8 cellular contexts compared by ENCODE assay signal in the genomic region with DNA sequence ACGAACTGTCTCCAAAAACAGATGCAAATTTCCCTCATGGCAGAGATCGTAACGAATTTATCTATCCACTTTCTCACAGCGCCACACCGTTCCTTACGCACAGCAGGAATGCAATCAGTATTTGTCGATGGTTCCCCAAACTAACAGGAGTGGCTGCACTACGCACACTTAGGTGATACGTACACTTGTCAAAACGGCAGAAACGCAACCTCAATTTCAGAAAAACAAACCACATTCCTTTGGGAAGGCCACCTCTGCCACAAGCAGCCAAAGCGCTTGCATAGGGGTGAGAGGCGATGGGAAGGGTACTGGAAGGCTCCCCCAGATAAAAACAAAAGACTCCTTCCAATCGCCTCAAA. TPM values are rescaled to one million over a fixed set of nuclear protein-coding genes. Genes with fewer than 3 reads are reported as not detected.
DNase-seq lines count a peak whose midpoint lies in the region; ATAC-seq and TF ChIP-seq lines count a peak whose summit lies in the region.

No MANE protein-coding gene starts in this region.

- H3K36me3 Mint-ChIP-seq in natural killer cell treated with Interleukin-12 subunit alpha and Interleukin-12 subunit beta and Interleukin-15 and Interleukin-18, amount 100 ng/mL, for 72 hours = peaks cover 6% of the 10 kb centered on the region

- no peaks in the 10 kb centered on the region for H3K9me3 Mint-ChIP-seq in natural killer cell treated with Interleukin-12 subunit alpha and Interleukin-12 subunit beta and Interleukin-15 and Interleukin-18, amount 100 ng/mL, for 72 hours

- peaks cover 40% of the 10 kb centered on the region for H3K79me2 ChIP-seq in fibroblast of lung (ENCODE audit: control insufficient read depth, insufficient read depth, low read length)

- no peak for TF ChIP-seq CTCF in fibroblast of lung (conservative IDR thresholded peaks at IDR 0.05 in 1 of 2, IDR thresholded peaks at IDR 0.05 in 1 of 2; ENCODE audit: low read depth in 1 of 2, low read length in 2 of 2)

- no peaks in the 10 kb centered on the region for H3K9me3 ChIP-seq in HUES6 (ENCODE audit: control insufficient read depth, insufficient read depth, low read depth, low read length)
- H3K9me3 ChIP-seq in fibroblast of lung (ENCODE audit: control insufficient read depth, insufficient read depth, low read depth, low read length) = no peaks in the 10 kb centered on the region

- peak; percentile 21 for ATAC-seq in GM21515 (IDR thresholded peaks at IDR 0.05; ENCODE audit: unreplicated experiment)
- ATAC-seq in natural killer cell treated with Interleukin-12 subunit alpha and Interleukin-12 subunit beta and Interleukin-15 and Interleukin-18, amount 100 ng/mL, for 72 hours = peak in 1 of 2 donors; percentile 27

- peak overlapping the region; percentile 91 for H2AFZ ChIP-seq in fibroblast of lung (ENCODE audit: low read length)

- H3K27me3 ChIP-seq in HUES6 (ENCODE audit: control insufficient read depth, insufficient read depth, low read length) (no peaks in the 10 kb centered on the region), fibroblast of lung (ENCODE audit: control insufficient read depth, insufficient read depth, low read length) (no peaks in the 10 kb centered on the region)

- peak overlapping the region; percentile 99 for H3K9ac ChIP-seq in HUES6 (ENCODE audit: low read length)
- peak overlapping the region; percentile 70 for H3K9ac ChIP-seq in fibroblast of lung (ENCODE audit: insufficient read depth, low read length)

- H3K4me3 ChIP-seq in HUES6 (ENCODE audit: low read depth, low read length) (peak overlapping the region; percentile 100), fibroblast of lung (replicated peaks in 1 of 4; ENCODE audit: control extremely low read depth in 1 of 4, insufficient read depth in 1 of 4, low read depth in 3 of 4, low read length in 4 of 4) (peak overlapping the region; percentile 59 to 99 (median 88))

- peak overlapping the region; percentile 96 for H3K27ac Mint-ChIP-seq in natural killer cell treated with Interleukin-12 subunit alpha and Interleukin-12 subunit beta and Interleukin-15 and Interleukin-18, amount 100 ng/mL, for 72 hours

- peak overlapping the region; percentile 98 for H3K4me3 Mint-ChIP-seq in natural killer cell treated with Interleukin-12 subunit alpha and Interleukin-12 subunit beta and Interleukin-15 and Interleukin-18, amount 100 ng/mL, for 72 hours

- H4K20me1 ChIP-seq in fibroblast of lung (ENCODE audit: control insufficient read depth, extremely low read depth, insufficient read depth, low read length) = no peaks in the 10 kb centered on the region

- H3K36me3 ChIP-seq in HUES6 (ENCODE audit: control insufficient read depth, insufficient read depth, low read length) = peaks cover 12% of the 10 kb centered on the region; the same call in 1 of the 2 replicates
- H3K36me3 ChIP-seq in fibroblast of lung (ENCODE audit: control insufficient read depth, insufficient read depth, low read length) = no peaks in the 10 kb centered on the region

- peaks cover 24 to 30% of the 10 kb centered on the region in 2 donors for H3K4me1 Mint-ChIP-seq in natural killer cell treated with Interleukin-12 subunit alpha and Interleukin-12 subunit beta and Interleukin-15 and Interleukin-18, amount 100 ng/mL, for 72 hours (ENCODE audit: low read depth in 2 of 2)

- H3K4me1 ChIP-seq in HUES6 (ENCODE audit: control insufficient read depth, insufficient read depth, low read length) (peaks cover 39% of the 10 kb centered on the region), fibroblast of lung (ENCODE audit: control insufficient read depth, extremely low read depth, insufficient read depth, low read length) (peaks cover 2% of the 10 kb centered on the region)

- peak overlapping the region; percentile 74 for H3K4me2 ChIP-seq in fibroblast of lung (ENCODE audit: extremely low read depth, insufficient read depth, low read length)

- H3K27me3 Mint-ChIP-seq in natural killer cell treated with Interleukin-12 subunit alpha and Interleukin-12 subunit beta and Interleukin-15 and Interleukin-18, amount 100 ng/mL, for 72 hours = no peaks in the 10 kb centered on the region

- peak; percentile 42 for DNase-seq in EL
- peak; percentile 68 for DNase-seq in UCSD-AML1 (lab: John Stamatoyannopoulos, UW; ENCODE audit: unreplicated experiment)
- peak; percentile 22 to 49 for DNase-seq in fibroblast of lung (ENCODE audit: low read depth in 2 of 2)
- no peak for DNase-seq in natural killer cell treated with Interleukin-12 subunit alpha and Interleukin-12 subunit beta and Interleukin-15 and Interleukin-18, amount 100 ng/mL, for 72 hours (ENCODE audit: low spot score)
- DNase-seq in NCI-H345 treated with DMSO at 0.1 percent for 48 hours (lab: John Stamatoyannopoulos, UW; ENCODE audit: unreplicated experiment) = no peak
- no peak for DNase-seq in NCI-H510A treated with DMSO at 0.1 percent for 48 hours (lab: John Stamatoyannopoulos, UW)

- peak overlapping the region; percentile 97 for H3K27ac ChIP-seq in HUES6 (ENCODE audit: low read depth, low read length)
- peak overlapping the region; percentile 79 for H3K27ac ChIP-seq in fibroblast of lung (ENCODE audit: insufficient read depth, low read length)

RNA-seq across cellular contexts. Expression of a gene that starts 0.6 kb away (rescaled TPM):
- total RNA-seq in fibroblast of lung = 20.3 and 23.5 TPM in 2 replicates
- 5.9 and 7.2 TPM in 2 replicates for polyA plus RNA-seq in fibroblast of lung
- 10.0 and 12.0 TPM in 2 replicates for polyA plus RNA-seq in fibroblast of lung (2012)
- 14.2 and 24.3 TPM in 2 replicates for polyA minus RNA-seq in fibroblast of lung (ENCODE audit: low replicate concordance)
- 100 to 1,000 TPM in 1 of 2 donors, 10 to 100 TPM in 1; 47.3 to 102 TPM for total RNA-seq in natural killer cell treated with Interleukin-12 subunit alpha and Interleukin-12 subunit beta and Interleukin-15 and Interleukin-18, amount 100 ng/mL, for 72 hours

RNA-seq across cellular contexts. Expression of a gene that starts 10.7 kb away (rescaled TPM):
- total RNA-seq in fibroblast of lung = 12.8 and 13.4 TPM in 2 replicates
- polyA plus RNA-seq in fibroblast of lung = 9.5 and 10.8 TPM in 2 replicates
- 5.9 and 7.2 TPM in 2 replicates for polyA plus RNA-seq in fibroblast of lung (2012)
- 2.3 and 2.7 TPM in 2 replicates for polyA minus RNA-seq in fibroblast of lung (ENCODE audit: low replicate concordance)
- 10 to 100 TPM; 20.3 to 33.1 TPM for total RNA-seq in natural killer cell treated with Interleukin-12 subunit alpha and Interleukin-12 subunit beta and Interleukin-15 and Interleukin-18, amount 100 ng/mL, for 72 hours

Comparison
In these comparisons a context has a peak if more than half of its experiments do, and no peak if none do; other contexts are left out.
1. DNase-seq: peak in EL (single experiment), UCSD-AML1 (single experiment) and fibroblast of lung (2 of 2); none in natural killer cell treated with Interleukin-12 subunit alpha and Interleukin-12 subunit beta and Interleukin-15 and Interleukin-18, amount 100 ng/mL, for 72 hours (single experiment), NCI-H345 treated with DMSO at 0.1 percent for 48 hours (single experiment) and NCI-H510A treated with DMSO at 0.1 percent for 48 hours (single experiment).